In the genomic region with DNA sequence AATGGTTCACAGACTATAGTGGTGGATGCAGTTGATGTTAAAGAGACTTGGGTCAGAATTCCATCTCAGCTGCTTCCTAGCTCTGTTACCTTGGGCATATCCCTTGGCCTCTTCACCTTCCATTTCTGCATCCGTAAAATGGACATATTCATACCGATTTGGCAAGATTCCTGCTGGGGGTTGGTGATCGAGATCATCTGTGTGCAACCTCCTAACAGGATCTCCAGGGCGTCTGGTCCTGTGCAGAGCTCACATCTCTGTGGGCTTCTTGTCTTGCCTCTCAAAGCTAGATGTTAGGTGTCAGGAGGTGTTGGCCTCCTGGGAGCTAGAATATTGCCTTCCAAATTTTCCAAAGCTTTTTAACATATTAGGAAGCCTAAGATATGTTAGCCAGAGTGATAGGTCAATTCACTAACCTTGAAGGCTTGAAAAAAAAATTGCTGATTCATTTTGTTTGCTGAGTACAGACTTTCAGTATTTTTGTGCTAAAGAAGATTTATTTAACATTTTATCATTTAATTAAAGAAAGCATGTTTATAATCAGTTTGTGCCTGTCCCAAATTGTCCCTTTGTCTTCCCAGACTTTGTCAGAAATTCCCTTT, we compare ENCODE assay signal across 8 cellular contexts.
A peak's percentile ranks its signal among the peaks of the same experiment; 100 is the strongest.
DNase-seq lines count a peak whose midpoint lies in the region; ATAC-seq and TF ChIP-seq lines count a peak whose summit lies in the region.
"Had no signal": no experiment of that assay in that cellular context is flagged by ENCODE, and none has a peak within 500 bp of the region (broad histone marks: within the 10 kb centered on the region; RNA-seq: fewer than 3 reads in every experiment).

No MANE protein-coding gene starts in this region.

- H2BK15ac ChIP-seq in mesendoderm (replicated peaks; ENCODE audit: low read depth) (no peak overlapping the region), H9 (ENCODE audit: low read depth, low read length) (no peak overlapping the region; the same call in 1 of the 2 replicates)

- H3K4me2 ChIP-seq in PC-3 (ENCODE audit: low read length) (peak overlapping the region; percentile 64), mesendoderm (ENCODE audit: low read length) (no peak overlapping the region), H9 (ENCODE audit: insufficient read depth, insufficient read length, low read length) (no peak overlapping the region)

- H4K20me1 ChIP-seq in PC-3 (ENCODE audit: low read length), result no peaks in the 10 kb centered on the region
- H4K20me1 ChIP-seq in H9 (ENCODE audit: control insufficient read depth, insufficient read depth, insufficient read length), result peaks cover 2% of the 10 kb centered on the region

- no TSS peak for BruUV-seq in PC-3 (replicated peaks; lab: Mats Ljungman, UMichigan)

- intact Hi-C loops in PC-3 (cut with micrococcal nuclease), result no loop called here
- intact Hi-C loops in colonic mucosa (cut with DNase I), result no loop called here

- H3K4me1 Mint-ChIP-seq in H9, result peaks cover 14 to 16% of the 10 kb centered on the region in 2 experiments
- no peaks in the 10 kb centered on the region for H3K4me1 Mint-ChIP-seq in activated naive CD4-positive, alpha-beta T cell treated with anti-CD3 and anti-CD28 coated beads, Interleukin-2, amount 10 ng/mL, durations not matched to agents 7 days and 5 days
- H3K4me1 Mint-ChIP-seq: activated naive CD8-positive, alpha-beta T cell treated with anti-CD3 and anti-CD28 coated beads, Interleukin-2, amount 10 ng/mL, durations not matched to agents 7 days and 5 days had no signal

- POLR2A ChIA-PET in PC-3 (lab: Charles Lee; ENCODE audit: unreplicated experiment), result no interaction called here

- WGBS in mesendoderm (ENCODE audit: extremely low coverage, insufficient coverage, low lambda C conversion rate), result no CpG with 5 or more reads among the region's 4 CpGs
- no CpG with 5 or more reads among the region's 4 CpGs for WGBS in H9 (ENCODE audit: extremely low coverage, insufficient read length, low lambda C conversion rate)

- H3K4me1 ChIP-seq in PC-3 (ENCODE audit: insufficient read depth, low read length), result peaks cover 21% of the 10 kb centered on the region
- peaks cover 3% of the 10 kb centered on the region for H3K4me1 ChIP-seq in colonic mucosa
- H3K4me1 ChIP-seq in mesendoderm (ENCODE audit: control insufficient read depth, low read depth, low read length), result peaks cover 3% of the 10 kb centered on the region
- peaks cover 3 to 19% of the 10 kb centered on the region in 2 donors for H3K4me1 ChIP-seq in thoracic aorta (ENCODE audit: control insufficient read depth in 1 of 2, low read depth in 2 of 2)
- H3K4me1 ChIP-seq in H9 (ENCODE audit: insufficient read depth, low read length), result peaks cover 2% of the 10 kb centered on the region; the same call in 1 of the 2 replicates

- H4K5ac ChIP-seq in mesendoderm (ENCODE audit: low read length) (peak overlapping the region; percentile 30), H9 (ENCODE audit: insufficient read length, low read depth, low read length) (no peak overlapping the region)

- H3K27ac ChIP-seq in PC-3 (ENCODE audit: low read length) (peak overlapping the region; percentile 71), colonic mucosa (peak overlapping the region; percentile 74), mesendoderm (ENCODE audit: low read depth, low read length) (no peak overlapping the region), thoracic aorta (peak overlapping the region; percentile 69 to 75), H9 (ENCODE audit: insufficient read length, low read depth, low read length) (no peak overlapping the region)

- no peaks in the 10 kb centered on the region; a peak in 1 of 7 replicates for H3K36me3 Mint-ChIP-seq in H9 (ENCODE audit: insufficient read depth in 1 of 3, low read depth in 3 of 3)
- no peaks in the 10 kb centered on the region for H3K36me3 Mint-ChIP-seq in activated naive CD4-positive, alpha-beta T cell treated with anti-CD3 and anti-CD28 coated beads, Interleukin-2, amount 10 ng/mL, durations not matched to agents 7 days and 5 days
- H3K36me3 Mint-ChIP-seq: activated naive CD8-positive, alpha-beta T cell treated with anti-CD3 and anti-CD28 coated beads, Interleukin-2, amount 10 ng/mL, durations not matched to agents 7 days and 5 days had no signal

- no peak overlapping the region for H2AK5ac ChIP-seq in mesendoderm (ENCODE audit: low read length)
- H2AK5ac ChIP-seq in H9 (ENCODE audit: insufficient read length, low read length), result no peak overlapping the region

- H3K23ac ChIP-seq in mesendoderm (ENCODE audit: low read length) (no peak overlapping the region), H9 (ENCODE audit: insufficient read length, low read depth, low read length) (no peak overlapping the region)

- H3K4me3 ChIP-seq in PC-3 (ENCODE audit: low read length), result peak overlapping the region; percentile 45
- no peak overlapping the region for H3K4me3 ChIP-seq in colonic mucosa
- no peak overlapping the region for H3K4me3 ChIP-seq in mesendoderm (ENCODE audit: low read length)
- H3K4me3 ChIP-seq in thoracic aorta, result peak overlapping the region; percentile 66

- H3K9ac ChIP-seq in PC-3 (ENCODE audit: low read length), result no peak overlapping the region
- H3K9ac ChIP-seq in colonic mucosa (ENCODE audit: low read depth in 2 of 2, low read length in 2 of 2), result no peak overlapping the region
- H3K9ac ChIP-seq in mesendoderm (ENCODE audit: low read length), result no peak overlapping the region
- H3K9ac ChIP-seq in H9 (ENCODE audit: extremely low read depth, insufficient read length, low read length), result no peak overlapping the region

- H3K27me3 Mint-ChIP-seq in H9 (ENCODE audit: low read depth), result peaks cover 16% of the 10 kb centered on the region
- peaks cover 26% of the 10 kb centered on the region for H3K27me3 Mint-ChIP-seq in activated naive CD4-positive, alpha-beta T cell treated with anti-CD3 and anti-CD28 coated beads, Interleukin-2, amount 10 ng/mL, durations not matched to agents 7 days and 5 days

- H3K18ac ChIP-seq in mesendoderm (ENCODE audit: low read length), result no peak overlapping the region
- no peak overlapping the region for H3K18ac ChIP-seq in H9 (ENCODE audit: insufficient read length, low read depth, low read length)

- CTCF ChIA-PET in PC-3 (lab: Charles Lee), result no interaction called here
- CTCF ChIA-PET in activated naive CD4-positive, alpha-beta T cell treated with anti-CD3 and anti-CD28 coated beads, Interleukin-2, amount 10 ng/mL, durations not matched to agents 7 days and 5 days (lab: Charles Lee), result interaction anchor here (0.6 kb wide), 1 partner anchor 130 kb away, joined by 3 read pairs; no protein-coding TSS in a partner anchor

- H3K9me3 ChIP-seq in PC-3 (ENCODE audit: low read length), result no peaks in the 10 kb centered on the region
- H3K9me3 ChIP-seq in colonic mucosa, result no peaks in the 10 kb centered on the region
- H3K9me3 ChIP-seq in thoracic aorta, result no peaks in the 10 kb centered on the region
- H3K9me3 ChIP-seq in H9 (ENCODE audit: control insufficient read depth, low read depth, low read length), result no peaks in the 10 kb centered on the region

- no peak overlapping the region for H3T11ph ChIP-seq in H9 (ENCODE audit: low read length)

- no peaks in the 10 kb centered on the region for H3K27me3 ChIP-seq in PC-3 (ENCODE audit: low read length)
- H3K27me3 ChIP-seq in colonic mucosa, result no peaks in the 10 kb centered on the region
- no peaks in the 10 kb centered on the region for H3K27me3 ChIP-seq in mesendoderm (ENCODE audit: insufficient read depth, low read length, poor library complexity)
- H3K27me3 ChIP-seq in thoracic aorta (replicated peaks; ENCODE audit: insufficient read depth), result no peaks in the 10 kb centered on the region
- no peaks in the 10 kb centered on the region for H3K27me3 ChIP-seq in H9 (ENCODE audit: insufficient read depth, low read length)

- H3K4me3 Mint-ChIP-seq in H9, result no peak overlapping the region
- no peak overlapping the region for H3K4me3 Mint-ChIP-seq in activated naive CD4-positive, alpha-beta T cell treated with anti-CD3 and anti-CD28 coated beads, Interleukin-2, amount 10 ng/mL, durations not matched to agents 7 days and 5 days
- H3K4me3 Mint-ChIP-seq: activated naive CD8-positive, alpha-beta T cell treated with anti-CD3 and anti-CD28 coated beads, Interleukin-2, amount 10 ng/mL, durations not matched to agents 7 days and 5 days had no signal

- no peak overlapping the region for H2BK20ac ChIP-seq in H9 (ENCODE audit: low read depth, low read length, poor library complexity, severe bottlenecking)

- no peak overlapping the region for H3K56ac ChIP-seq in mesendoderm (ENCODE audit: low read length)
- H3K56ac ChIP-seq in H9 (ENCODE audit: insufficient read length, low read depth, low read length), result no peak overlapping the region

- H3K27ac Mint-ChIP-seq in H9, result peak overlapping the region in 1 of 3 experiments; percentile 17; a peak in 1 of 7 replicates
- no peak overlapping the region for H3K27ac Mint-ChIP-seq in activated naive CD4-positive, alpha-beta T cell treated with anti-CD3 and anti-CD28 coated beads, Interleukin-2, amount 10 ng/mL, durations not matched to agents 7 days and 5 days
- H3K27ac Mint-ChIP-seq: activated naive CD8-positive, alpha-beta T cell treated with anti-CD3 and anti-CD28 coated beads, Interleukin-2, amount 10 ng/mL, durations not matched to agents 7 days and 5 days had no signal

- H3K9me2 ChIP-seq in PC-3 (replicated peaks; ENCODE audit: low read length), result no peaks in the 10 kb centered on the region

- H2BK120ac ChIP-seq in mesendoderm (ENCODE audit: low read depth, low read length), result no peak overlapping the region
- H2BK120ac ChIP-seq in H9 (ENCODE audit: low read depth, low read length, poor library complexity, severe bottlenecking), result no peak overlapping the region

- H3K79me1 ChIP-seq in mesendoderm (ENCODE audit: low read length), result no peaks in the 10 kb centered on the region
- no peaks in the 10 kb centered on the region for H3K79me1 ChIP-seq in H9 (ENCODE audit: insufficient read depth, low read depth, low read length, poor library complexity, severe bottlenecking)

- H2BK5ac ChIP-seq in mesendoderm (ENCODE audit: low read length) (no peak overlapping the region), H9 (ENCODE audit: insufficient read length, low read length) (no peak overlapping the region)

- H3K4ac ChIP-seq in mesendoderm (ENCODE audit: low read depth, low read length) (no peak overlapping the region), H9 (ENCODE audit: low read depth, low read length) (no peak overlapping the region)

- no peak overlapping the region for H2BK12ac ChIP-seq in H9 (ENCODE audit: insufficient read length, low read depth, low read length)

- H3K36me3 ChIP-seq in PC-3 (ENCODE audit: low read depth, low read length) (no peaks in the 10 kb centered on the region), colonic mucosa (no peaks in the 10 kb centered on the region), mesendoderm (ENCODE audit: control insufficient read depth, insufficient read depth, low read length) (no peaks in the 10 kb centered on the region), thoracic aorta (no peaks in the 10 kb centered on the region)

- H3F3A ChIP-seq in PC-3 (ENCODE audit: low read length, unreplicated experiment), result no peaks in the 10 kb centered on the region

- no peak for TF ChIP-seq CTCF in PC-3 (conservative IDR thresholded peaks at IDR 0.05; ENCODE audit: low read depth, low read length)
- no peak for TF ChIP-seq CTCF in colonic mucosa (IDR thresholded peaks at IDR 0.05)
- no peak for TF ChIP-seq CTCF in thoracic aorta (IDR thresholded peaks at IDR 0.05)
- no peak for TF ChIP-seq CTCF in H9 (conservative IDR thresholded peaks at IDR 0.05)

- H3K79me2 ChIP-seq in PC-3 (ENCODE audit: low read length) (no peaks in the 10 kb centered on the region), mesendoderm (ENCODE audit: control insufficient read depth, insufficient read depth, low read length) (no peaks in the 10 kb centered on the region), H9 (ENCODE audit: insufficient read depth, low read length) (no peaks in the 10 kb centered on the region)

- H3K14ac ChIP-seq in H9 (ENCODE audit: insufficient read depth, low read length), result no peak overlapping the region

- no peak overlapping the region for H2AFZ ChIP-seq in PC-3 (ENCODE audit: low read length)
- H2AFZ ChIP-seq in H9 (ENCODE audit: low read length), result no peak overlapping the region

- ATAC-seq in PC-3 (peak; percentile 46), thoracic aorta (ENCODE audit: insufficient number of reproducible peaks, low FRiP score, low read depth) (no peak), HG02973 (IDR thresholded peaks at IDR 0.05; ENCODE audit: unreplicated experiment) (no peak)

- H4K8ac ChIP-seq in mesendoderm (ENCODE audit: low read depth, low read length) (no peak overlapping the region), H9 (replicated peaks; ENCODE audit: insufficient read length, low read depth, low read length) (no peak overlapping the region)

- H3K23me2 ChIP-seq in H9 (ENCODE audit: insufficient read length, low read depth, low read length, poor library complexity, severe bottlenecking), result no peaks in the 10 kb centered on the region

- H4K91ac ChIP-seq in H9 (ENCODE audit: insufficient read length, low read depth, low read length), result no peak overlapping the region

- H3K9me3 Mint-ChIP-seq in H9, result no peaks in the 10 kb centered on the region
- H3K9me3 Mint-ChIP-seq in activated naive CD4-positive, alpha-beta T cell treated with anti-CD3 and anti-CD28 coated beads, Interleukin-2, amount 10 ng/mL, durations not matched to agents 7 days and 5 days, result no peaks in the 10 kb centered on the region
- H3K9me3 Mint-ChIP-seq: activated naive CD8-positive, alpha-beta T cell treated with anti-CD3 and anti-CD28 coated beads, Interleukin-2, amount 10 ng/mL, durations not matched to agents 7 days and 5 days had no signal

- DNase-seq in PC-3 (no peak), colonic mucosa (no peak), mesendoderm (no peak), thoracic aorta (ENCODE audit: low spot score) (no peak), H9 (no peak)
- no peak for DNase-seq in activated naive CD4-positive, alpha-beta T cell treated with anti-CD3 and anti-CD28 coated beads, Interleukin-2, amount 10 ng/mL, durations not matched to agents 7 days and 5 days
- DNase-seq: activated naive CD8-positive, alpha-beta T cell treated with anti-CD3 and anti-CD28 coated beads, Interleukin-2, amount 10 ng/mL, durations not matched to agents 7 days and 5 days had no signal

Comparison
In these comparisons a context has a peak if more than half of its experiments do, and no peak if none do; other contexts are left out.
1. H3K27ac ChIP-seq: peak in PC-3 (single experiment), colonic mucosa (single experiment) and thoracic aorta (2 of 2); none in mesendoderm (single experiment) and H9 (single experiment).
2. H3K4me3 ChIP-seq: peak in PC-3 (single experiment) and thoracic aorta (single experiment); none in colonic mucosa (single experiment) and mesendoderm (single experiment).